Comparison of ENCODE assay signal across 27 cellular contexts in the genomic region with DNA sequence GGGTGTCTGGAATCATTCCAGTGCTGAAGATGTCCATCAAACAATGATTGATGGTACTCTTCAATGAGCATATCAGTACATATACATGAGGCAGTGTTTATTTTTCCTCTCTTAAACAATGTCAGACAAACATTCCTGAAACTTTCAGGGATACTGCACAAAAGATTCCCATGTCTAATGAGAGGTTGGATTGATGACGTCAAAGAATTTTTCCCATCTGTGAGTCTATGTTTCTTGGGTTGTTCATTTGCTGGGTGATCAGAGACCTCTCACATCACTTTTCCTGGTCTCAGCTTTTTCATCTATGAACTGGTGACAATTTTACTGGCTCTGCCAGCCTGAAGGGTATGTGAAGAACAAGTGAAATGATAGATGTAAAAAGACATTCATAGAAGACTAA.
"Had no signal": no experiment of that assay in that cellular context is flagged by ENCODE, and none has a peak within 500 bp of the region (broad histone marks: within the 10 kb centered on the region; RNA-seq: fewer than 3 reads in every experiment).

No MANE protein-coding gene starts in this region.

- H3K4me1 ChIP-seq: stomach, suprapubic skin, testis, thyroid gland, tibial artery, tibial nerve, transverse colon, upper lobe of left lung, upper lobe of right lung, uterus, vagina had no signal

- H3K9me3 ChIP-seq: testis, thyroid gland, transverse colon, upper lobe of right lung, uterus, vagina had no signal

- H3K27ac ChIP-seq: stomach, suprapubic skin, testis, thoracic aorta, thyroid gland, tibial artery, tibial nerve, transverse colon, upper lobe of left lung, upper lobe of right lung, uterus, vagina had no signal

- DNase-seq: stimulated activated CD4-positive, alpha-beta T cell treated with anti-CD3 and anti-CD28 coated beads, Interleukin-2, amount 100 ng/mL, for 48 hours; stimulated activated CD4-positive, alpha-beta T cell treated with anti-CD3 and anti-CD28 coated beads, Interleukin-4, amount 100 ng/mL, for 1 hour; stimulated activated CD4-positive, alpha-beta T cell treated with anti-CD3 and anti-CD28 coated beads, Interleukin-4, amount 100 ng/mL, for 24 hours; stimulated activated CD4-positive, alpha-beta T cell treated with anti-CD3 and anti-CD28 coated beads, Interleukin-4, amount 100 ng/mL, for 4 hours; stimulated activated CD8-positive, alpha-beta memory T cell treated with anti-CD3 and anti-CD28 coated beads, Interleukin-4, amount 100 ng/mL, for 48 hours; stimulated activated naive B cell treated with anti-CD40 and anti-IgM and Interleukin-4, amounts not matched to agents 10 μg/mL and 1 μg/mL and 100 μg/mL, for 72 hours; stimulated activated naive CD4-positive, alpha-beta T cell; stimulated activated naive CD4-positive, alpha-beta T cell treated with Interleukin-2 at 50 U/mL for 16 hours; stimulated activated naive CD8-positive, alpha-beta T cell treated with anti-CD3 and anti-CD28 coated beads, Interleukin-15, amount 100 ng/mL, for 72 hours; stimulated activated naive CD8-positive, alpha-beta T cell treated with anti-CD3 and anti-CD28 coated beads, Interleukin-15, Interleukin-2, amounts not matched to agents 100 U/mL and 50 U/mL, for 24 hours; stomach; substantia nigra; testis; thyroid gland; tibial artery; transverse colon; trophoblast cell; upper lobe of left lung; upper lobe of right lung; uterus had no signal

- FAIRE-seq: urothelium cell line had no signal

- H3K36me3 ChIP-seq: stomach, suprapubic skin, thoracic aorta, thyroid gland, tibial artery, tibial nerve, transverse colon, upper lobe of left lung, upper lobe of right lung, uterus, vagina had no signal

- H3K27me3 ChIP-seq: suprapubic skin, testis, thyroid gland, tibial artery, tibial nerve, transverse colon, upper lobe of left lung, upper lobe of right lung, uterus, vagina had no signal

- H3K4me3 ChIP-seq: stomach, suprapubic skin, testis, thoracic aorta, thyroid gland, tibial artery, tibial nerve, transverse colon, upper lobe of left lung, upper lobe of right lung, uterus, vagina had no signal

- ATAC-seq: stimulated activated effector memory CD8-positive, alpha-beta T cell treated with anti-CD3 and anti-CD28 coated beads, Interleukin-12 subunit alpha, Interleukin-12 subunit beta, amount 100 ng/mL, for 72 hours; stimulated activated memory B cell treated with anti-CD40 and anti-IgM and Interleukin-4, amounts not matched to agents 10 μg/mL and 1 μg/mL and 100 μg/mL, for 72 hours; stimulated activated naive B cell treated with anti-CD40 and anti-IgM and Interleukin-4, amounts not matched to agents 10 μg/mL and 1 μg/mL and 100 μg/mL, for 72 hours; stimulated activated naive CD8-positive, alpha-beta T cell treated with anti-CD3 and anti-CD28 coated beads, Interleukin-15, amount 100 ng/mL, for 72 hours; stimulated activated naive CD8-positive, alpha-beta T cell treated with anti-CD3 and anti-CD28 coated beads, Interleukin-15, Interleukin-2, amounts not matched to agents 100 U/mL and 50 U/mL, for 24 hours; upper lobe of right lung had no signal
